12 cellular contexts compared by ENCODE assay signal in the genomic region with DNA sequence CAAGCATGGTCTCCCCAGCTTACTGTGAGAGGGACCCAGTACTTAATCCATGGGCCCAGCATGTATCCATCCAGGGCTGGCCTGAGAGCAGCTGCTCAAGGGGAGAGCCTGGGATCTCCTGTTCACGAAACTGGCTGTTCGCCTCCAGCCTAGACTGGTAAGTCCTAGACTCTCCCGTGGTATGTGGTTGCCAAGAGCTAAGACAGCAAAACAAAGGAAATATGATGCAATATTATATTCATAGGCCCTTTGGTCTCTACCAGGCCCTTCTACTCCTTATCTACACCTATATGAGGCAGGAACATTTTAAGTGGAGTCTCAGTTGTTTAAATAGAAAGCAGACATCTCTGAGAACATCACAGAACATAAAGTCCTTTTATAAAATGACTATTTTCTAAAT. TPM values are rescaled to one million over a fixed set of nuclear protein-coding genes. Genes with fewer than 3 reads are reported as not detected.
A peak's percentile ranks its signal among the peaks of the same experiment; 100 is the strongest.
DNase-seq lines count a peak whose midpoint lies in the region; ATAC-seq, FAIRE-seq and TF ChIP-seq lines count a peak whose summit lies in the region.
"Had no signal": no experiment of that assay in that cellular context is flagged by ENCODE, and none has a peak within 500 bp of the region (broad histone marks: within the 10 kb centered on the region; RNA-seq: fewer than 3 reads in every experiment).

No MANE protein-coding gene starts in this region.

- no peak overlapping the region for H3K4me3 Mint-ChIP-seq in activated naive CD8-positive, alpha-beta T cell treated with anti-CD3 and anti-CD28 coated beads, Interleukin-2, amount 50 U/mL, for 24 hours

- H3K27ac ChIP-seq in keratinocyte (ENCODE audit: control insufficient read depth, insufficient read depth, low read length), result no peak overlapping the region
- H3K27ac ChIP-seq: hepatocyte had no signal

- no peak overlapping the region for H3K4me3 ChIP-seq in MG63
- no peak overlapping the region for H3K4me3 ChIP-seq in keratinocyte (ENCODE audit: control insufficient read depth in 2 of 3, extremely low read depth in 1 of 3, insufficient read depth in 2 of 3, low read depth in 1 of 3, low read length in 3 of 3)
- H3K4me3 ChIP-seq: hepatocyte had no signal

- ATAC-seq in activated naive CD8-positive, alpha-beta T cell treated with anti-CD3 and anti-CD28 coated beads, Interleukin-2, amount 50 U/mL, for 24 hours, result peak; percentile 73
- ATAC-seq in HG02970 (IDR thresholded peaks at IDR 0.05; ENCODE audit: low FRiP score, unreplicated experiment) (no peak), HG02840 (IDR thresholded peaks at IDR 0.05; ENCODE audit: low FRiP score, unreplicated experiment) (no peak)

- H3K27me3 ChIP-seq in MG63 (no peaks in the 10 kb centered on the region), keratinocyte (ENCODE audit: control insufficient read depth, extremely low read depth, insufficient read depth, low read length) (no peaks in the 10 kb centered on the region)
- H3K27me3 ChIP-seq: hepatocyte had no signal

- peaks cover 7% of the 10 kb centered on the region for H3K27me3 Mint-ChIP-seq in activated naive CD8-positive, alpha-beta T cell treated with anti-CD3 and anti-CD28 coated beads, Interleukin-2, amount 50 U/mL, for 24 hours

- no peak overlapping the region for H3K9ac ChIP-seq in keratinocyte (ENCODE audit: control insufficient read depth, extremely low read depth, insufficient read depth, low read length)

- no peaks in the 10 kb centered on the region for H3K9me1 ChIP-seq in keratinocyte (ENCODE audit: control insufficient read depth, extremely low read depth, insufficient read depth, low read length)

- H3K9me3 Mint-ChIP-seq in activated naive CD8-positive, alpha-beta T cell treated with anti-CD3 and anti-CD28 coated beads, Interleukin-2, amount 50 U/mL, for 24 hours, result no peaks in the 10 kb centered on the region

- no peaks in the 10 kb centered on the region for H3K9me3 ChIP-seq in MG63
- H3K9me3 ChIP-seq in keratinocyte (ENCODE audit: control insufficient read depth, low read depth, low read length), result no peaks in the 10 kb centered on the region

- no peak overlapping the region for H3K4me2 ChIP-seq in keratinocyte (ENCODE audit: control insufficient read depth, extremely low read depth, insufficient read depth, low read depth, low read length)
- H3K4me2 ChIP-seq: hepatocyte had no signal

- peak; percentile 63 for DNase-seq in Daoy (ENCODE audit: low read depth)
- DNase-seq in MG63, result peak; percentile 49
- no peak for DNase-seq in activated naive CD8-positive, alpha-beta T cell treated with anti-CD3 and anti-CD28 coated beads, Interleukin-2, amount 50 U/mL, for 24 hours
- DNase-seq in keratinocyte (ENCODE audit: low read depth, low spot score), result no peak
- DNase-seq in activated CD8-positive, alpha-beta memory T cell treated with anti-CD3 and anti-CD28 coated beads, Interleukin-2, amount 50 U/mL, for 4 hours, result no peak
- DNase-seq in NCI-H2196 treated with DMSO at 0.1 percent for 48 hours (lab: John Stamatoyannopoulos, UW; ENCODE audit: unreplicated experiment), result no peak
- DNase-seq: Calu3, NCI-H524 had no signal

- H3K4me1 ChIP-seq in keratinocyte (ENCODE audit: control insufficient read depth, extremely low read depth, insufficient read depth, low read length), result peaks cover 15% of the 10 kb centered on the region

- FAIRE-seq in keratinocyte (lab: Jason Lieb, UNC), result peak; percentile 43
- FAIRE-seq: colon had no signal

- peaks cover 15% of the 10 kb centered on the region for H3K4me1 Mint-ChIP-seq in activated naive CD8-positive, alpha-beta T cell treated with anti-CD3 and anti-CD28 coated beads, Interleukin-2, amount 50 U/mL, for 24 hours

- no peak for TF ChIP-seq CTCF in keratinocyte (optimal IDR thresholded peaks at IDR 0.05 in 1 of 3, IDR thresholded peaks at IDR 0.05 in 1 of 3, conservative IDR thresholded peaks at IDR 0.05 in 1 of 3; ENCODE audit: extremely low read depth in 1 of 3, insufficient read depth in 2 of 3, low read length in 3 of 3)

- dilution Hi-C loops in keratinocyte (cut with MboI; ENCODE audit: extremely low pct_ligation_motif_present, low sequenced_read_pairs), result no loop called here

- no peaks in the 10 kb centered on the region for H3K36me3 Mint-ChIP-seq in activated naive CD8-positive, alpha-beta T cell treated with anti-CD3 and anti-CD28 coated beads, Interleukin-2, amount 50 U/mL, for 24 hours (ENCODE audit: low read depth)

- H3K27ac Mint-ChIP-seq in activated naive CD8-positive, alpha-beta T cell treated with anti-CD3 and anti-CD28 coated beads, Interleukin-2, amount 50 U/mL, for 24 hours, result no peak overlapping the region

- H2AFZ ChIP-seq in keratinocyte (ENCODE audit: control insufficient read depth, low read length), result no peak overlapping the region
- H2AFZ ChIP-seq: hepatocyte had no signal

- no peaks in the 10 kb centered on the region for H4K20me1 ChIP-seq in keratinocyte (ENCODE audit: control insufficient read depth, extremely low read depth, insufficient read depth, low read length)

- H3K79me2 ChIP-seq in keratinocyte (ENCODE audit: control insufficient read depth, insufficient read depth, low read length), result no peaks in the 10 kb centered on the region
- H3K79me2 ChIP-seq: hepatocyte had no signal

- H3K36me3 ChIP-seq in MG63, result no peaks in the 10 kb centered on the region
- H3K36me3 ChIP-seq in keratinocyte (ENCODE audit: control insufficient read depth in 2 of 2, extremely low read depth in 1 of 2, insufficient read depth in 2 of 2, low read length in 2 of 2), result no peaks in the 10 kb centered on the region

RNA-seq across cellular contexts. Expression of a gene that starts 28.9 kb away (rescaled TPM):
- total RNA-seq in Daoy (2014; rRNA removed; shearing (Covaris generic)), result 153 and 156 TPM in 2 replicates
- 74.9 and 111 TPM in 2 replicates for total RNA-seq in MG63 (2014; rRNA removed; shearing (Covaris generic); ENCODE audit: low replicate concordance)
- polyA plus RNA-seq in keratinocyte, result 33.6 to 81.3 TPM (median 46.1 TPM) in 3 replicates
- polyA plus RNA-seq in keratinocyte (2011; ENCODE audit: low read depth), result 30.4 TPM
- polyA plus RNA-seq in keratinocyte (2011; cell fraction: cytosol; rRNA removed), result 46.4 and 88.3 TPM in 2 replicates
- 43.9 and 57.0 TPM in 2 replicates for polyA plus RNA-seq in keratinocyte (2011; cell fraction: nucleus; rRNA removed)
- polyA plus RNA-seq in keratinocyte (2012; ENCODE audit: low replicate concordance), result 55.1 and 72.2 TPM in 2 replicates
- 3.4 to 32.1 TPM (median 12.9 TPM) in 3 replicates for polyA minus RNA-seq in keratinocyte
- polyA minus RNA-seq in keratinocyte (2011; cell fraction: cytosol; rRNA and poly(A)+ RNA removed), result 39.1 TPM
- 15.8 and 31.2 TPM in 2 replicates for polyA minus RNA-seq in keratinocyte (2011; cell fraction: nucleus; rRNA and poly(A)+ RNA removed)

Comparison
In these comparisons a context has a peak if more than half of its experiments do, and no peak if none do; other contexts are left out.
1. DNase-seq: peak in Daoy (single experiment) and MG63 (single experiment); none in activated naive CD8-positive, alpha-beta T cell treated with anti-CD3 and anti-CD28 coated beads, Interleukin-2, amount 50 U/mL, for 24 hours (single experiment), keratinocyte (single experiment), activated CD8-positive, alpha-beta memory T cell treated with anti-CD3 and anti-CD28 coated beads, Interleukin-2, amount 50 U/mL, for 4 hours (single experiment) and NCI-H2196 treated with DMSO at 0.1 percent for 48 hours (single experiment).